ENCODE assay signal across 8 cellular contexts in genomic region chr5:138180183-138180782, GRCh38. TPM values are rescaled to one million over a fixed set of nuclear protein-coding genes. Genes with fewer than 3 reads are reported as not detected.
DNase-seq lines count a peak whose midpoint lies in the region; ATAC-seq and TF ChIP-seq lines count a peak whose summit lies in the region.

No MANE protein-coding gene starts in this region.

- peaks cover 22% of the 10 kb centered on the region for H3K36me3 Mint-ChIP-seq in endothelial cell (ENCODE audit: low read depth, unreplicated experiment)

- H3K27me3 Mint-ChIP-seq in endothelial cell (ENCODE audit: unreplicated experiment): no peaks in the 10 kb centered on the region

- peaks cover 7% of the 10 kb centered on the region for H3K4me1 Mint-ChIP-seq in endothelial cell (ENCODE audit: unreplicated experiment)

- no peak overlapping the region for H3K27ac Mint-ChIP-seq in endothelial cell (ENCODE audit: unreplicated experiment)

- no peak overlapping the region for H3K4me3 Mint-ChIP-seq in endothelial cell (ENCODE audit: unreplicated experiment)

- H3K9me3 Mint-ChIP-seq in endothelial cell (ENCODE audit: unreplicated experiment): no peaks in the 10 kb centered on the region

- TF ChIP-seq CTCF in LNCAP (IDR thresholded peaks at IDR 0.05): peak; percentile 70
- no peak for TF ChIP-seq CTCF in endothelial cell (IDR thresholded peaks at IDR 0.05; ENCODE audit: unreplicated experiment)

- ATAC-seq in HG03432 (IDR thresholded peaks at IDR 0.05; ENCODE audit: unreplicated experiment): no peak
- no peak for ATAC-seq in HG03108 (IDR thresholded peaks at IDR 0.05; ENCODE audit: unreplicated experiment)

- DNase-seq in NCI-H1092 treated with DMSO at 0.1 percent for 48 hours (lab: John Stamatoyannopoulos, UW) (peak; percentile 15), NCI-H1092 (lab: John Stamatoyannopoulos, UW) (no peak), RKO (ENCODE audit: low spot score) (peak; percentile 89), endothelial cell (ENCODE audit: low spot score) (peak; percentile 13), non-pigmented ciliary epithelial cell (ENCODE audit: low read depth) (peak; percentile 24)

RNA-seq across cellular contexts. Expression of gene KIF20A, which starts 1.4 kb away (rescaled TPM):
- total RNA-seq in endothelial cell (ENCODE audit: unreplicated experiment): 10.3 TPM

RNA-seq across cellular contexts. Expression of gene BRD8, which starts 1.9 kb away (rescaled TPM):
- total RNA-seq in endothelial cell (ENCODE audit: unreplicated experiment): 52.0 TPM

RNA-seq across cellular contexts. Expression of gene CDC23, which starts 32.8 kb away (rescaled TPM):
- total RNA-seq in endothelial cell (ENCODE audit: unreplicated experiment): 40.8 TPM

RNA-seq across cellular contexts. Expression of gene NME5, which starts 41.1 kb away (rescaled TPM):
- 0.82 TPM for total RNA-seq in endothelial cell (ENCODE audit: unreplicated experiment)
